Comparison of ENCODE assay signal across 2 cellular contexts in genomic region chr3:163391407-163392181, GRCh38.
TF ChIP-seq lines count a peak whose summit lies in the region.

No MANE protein-coding gene starts in this region.

TF ChIP-seq in GM23338, 12 proteins besides CTCF, POLR2A, EP300 and RAD21 (continued from another document):
- TF ChIP-seq REST (IDR thresholded peaks at IDR 0.05; ENCODE audit: unreplicated experiment) (no peak), NANOG (IDR thresholded peaks at IDR 0.05; ENCODE audit: borderline replicate concordance) (no peak), JUNB (IDR thresholded peaks at IDR 0.05; ENCODE audit: unreplicated experiment) (no peak), STAT1 (IDR thresholded peaks at IDR 0.05; ENCODE audit: unreplicated experiment) (no peak), ZNF331 (CRISPR knock-in tag; IDR thresholded peaks at IDR 0.05; ENCODE audit: low read depth) (no peak), EZH2 (IDR thresholded peaks at IDR 0.05; ENCODE audit: low read depth, unreplicated experiment) (no peak), ZNF462 (CRISPR knock-in tag; IDR thresholded peaks at IDR 0.05) (no peak), POLR2AphosphoS5 (IDR thresholded peaks at IDR 0.05; ENCODE audit: low read depth) (no peak)

TF ChIP-seq in HepG2, 621 proteins besides CTCF, POLR2A, EP300 and RAD21:
- TF ChIP-seq ZHX2 (IDR thresholded peaks at IDR 0.05; ENCODE audit: low read depth) (no peak), ZHX2 (CRISPR knock-in tag; IDR thresholded peaks at IDR 0.05; ENCODE audit: borderline replicate concordance) (no peak), PRPF4 (IDR thresholded peaks at IDR 0.05; ENCODE audit: low read depth, low read length, poor library complexity, severe bottlenecking) (no peak), CENPX (CRISPR knock-in tag; IDR thresholded peaks at IDR 0.05) (no peak), ZNF577 (CRISPR knock-in tag; IDR thresholded peaks at IDR 0.05; ENCODE audit: borderline replicate concordance, low read depth) (no peak), JUND (CRISPR knock-in tag; IDR thresholded peaks at IDR 0.05) (no peak)
TF ChIP-seq in HepG2: peak in this region for 0.
